ENCODE assay signal across 22 cellular contexts in genomic region chr13:81493144-81493543, GRCh38.
DNase-seq lines count a peak whose midpoint lies in the region; ATAC-seq and TF ChIP-seq lines count a peak whose summit lies in the region.
"Had no signal": no experiment of that assay in that cellular context is flagged by ENCODE, and none has a peak within 500 bp of the region (broad histone marks: within the 10 kb centered on the region; RNA-seq: fewer than 3 reads in every experiment).

No MANE protein-coding gene starts in this region.

- TF ChIP-seq POLR2A in transverse colon (IDR thresholded peaks at IDR 0.05): no peak

- ATAC-seq in GM18907 (IDR thresholded peaks at IDR 0.05; ENCODE audit: unreplicated experiment) (peak; percentile 96), GM21619 (IDR thresholded peaks at IDR 0.05; ENCODE audit: unreplicated experiment) (peak; percentile 73), HG03159 (IDR thresholded peaks at IDR 0.05; ENCODE audit: unreplicated experiment) (peak; percentile 81), HG02588 (IDR thresholded peaks at IDR 0.05; ENCODE audit: unreplicated experiment) (no peak), GM21825 (IDR thresholded peaks at IDR 0.05; ENCODE audit: unreplicated experiment) (no peak), GM18868 (IDR thresholded peaks at IDR 0.05; ENCODE audit: unreplicated experiment) (no peak)
- ATAC-seq: left lung; naive thymus-derived CD8-positive, alpha-beta T cell had no signal

- H3K36me3 ChIP-seq in transverse colon: no peaks in the 10 kb centered on the region
- H3K36me3 ChIP-seq: left lung, spleen, thoracic aorta, WERI-Rb-1 had no signal

- intact Hi-C loops in transverse colon (cut with DNase I; ENCODE audit: low total_unique reads): no loop called here

- no peaks in the 10 kb centered on the region for H3K9me3 ChIP-seq in transverse colon
- H3K9me3 ChIP-seq: left lung, thoracic aorta had no signal

- H3K4me1 ChIP-seq in transverse colon: no peaks in the 10 kb centered on the region
- H3K4me1 ChIP-seq: left lung, spleen had no signal

- no peaks in the 10 kb centered on the region for H3K27me3 ChIP-seq in transverse colon
- H3K27me3 ChIP-seq: left lung, spleen had no signal

- no peak for TF ChIP-seq EP300 in transverse colon (IDR thresholded peaks at IDR 0.05; ENCODE audit: low read depth)

- no peak overlapping the region for H3K27ac ChIP-seq in transverse colon
- H3K27ac ChIP-seq: epithelial cell of prostate, left lung, spleen, thoracic aorta, WERI-Rb-1 had no signal

- WGBS in transverse colon (ENCODE audit: low coverage in 1 of 2), 2 donors: 88 to 91% methylated on average over 4 of the region's 4 CpGs

- DNase-seq in NCI-H82 treated with DMSO at 0.1 percent for 48 hours (lab: John Stamatoyannopoulos, UW; ENCODE audit: unreplicated experiment) (peak; percentile 29), transverse colon (no peak)
- DNase-seq: activated CD8-positive, alpha-beta memory T cell treated with anti-CD3 and anti-CD28 coated beads, Interleukin-2, amount 50 U/mL, for 4 hours; activated naive CD8-positive, alpha-beta T cell treated with anti-CD3 and anti-CD28 coated beads for 36 hours; immature natural killer cell; left lung; MV-4-11; naive thymus-derived CD8-positive, alpha-beta T cell; NCI-H1694; NCI-H446; spleen; stimulated activated CD4-positive, alpha-beta T cell treated with anti-CD3 and anti-CD28 coated beads, Interleukin-4, amount 100 ng/mL, for 1 hour; stimulated activated naive CD4-positive, alpha-beta T cell treated with Interleukin-2 at 50 U/mL for 16 hours; WERI-Rb-1 had no signal

- no peak overlapping the region for H3K4me3 ChIP-seq in transverse colon
- H3K4me3 ChIP-seq: left lung, spleen, thoracic aorta had no signal

- in situ Hi-C loops in transverse colon (cut with MboI; ENCODE audit: low pct_ligation_motif_present in 1 of 4, low pct_unique_long_range_greater_than_20kb in 1 of 4, low sequenced_read_pairs in 3 of 4): no loop called here

- no peak for TF ChIP-seq CTCF in transverse colon (IDR thresholded peaks at IDR 0.05)

Comparison
In these comparisons a context has a peak if more than half of its experiments do, and no peak if none do; other contexts are left out.
1. ATAC-seq: peak in GM18907 (single experiment), GM21619 (single experiment) and HG03159 (single experiment); none in HG02588 (single experiment), GM21825 (single experiment) and GM18868 (single experiment).